Comparison of ENCODE assay signal across 28 cellular contexts in genomic region chr1:63819795-63820194, GRCh38.
"Had no signal": no experiment of that assay in that cellular context is flagged by ENCODE, and none has a peak within 500 bp of the region (broad histone marks: within the 10 kb centered on the region; RNA-seq: fewer than 3 reads in every experiment).

No MANE protein-coding gene starts in this region.

- H3K27ac Mint-ChIP-seq: stimulated activated effector memory CD8-positive, alpha-beta T cell treated with anti-CD3 and anti-CD28 coated beads, Interleukin-12 subunit alpha, Interleukin-12 subunit beta, amount 100 ng/mL, for 72 hours; stimulated activated memory B cell treated with anti-CD40 and anti-IgM and Interleukin-4, amounts not matched to agents 10 μg/mL and 1 μg/mL and 100 μg/mL, for 72 hours; stimulated activated naive B cell treated with anti-CD40 and anti-IgM and Interleukin-4, amounts not matched to agents 10 μg/mL and 1 μg/mL and 100 μg/mL, for 72 hours; stimulated activated naive CD8-positive, alpha-beta T cell treated with anti-CD3 and anti-CD28 coated beads, Interleukin-15, amount 100 ng/mL, for 72 hours; stimulated activated naive CD8-positive, alpha-beta T cell treated with anti-CD3 and anti-CD28 coated beads, Interleukin-15, Interleukin-2, amounts not matched to agents 100 ng/mL and 50 ng/mL, for 24 hours; type B pancreatic cell had no signal

- DNase-seq: stimulated activated CD4-positive, alpha-beta T cell treated with anti-CD3 and anti-CD28 coated beads, Interleukin-2, amount 100 ng/mL, for 48 hours; stimulated activated CD4-positive, alpha-beta T cell treated with anti-CD3 and anti-CD28 coated beads, Interleukin-4, amount 100 ng/mL, for 1 hour; stimulated activated CD4-positive, alpha-beta T cell treated with anti-CD3 and anti-CD28 coated beads, Interleukin-4, amount 100 ng/mL, for 24 hours; stimulated activated CD4-positive, alpha-beta T cell treated with anti-CD3 and anti-CD28 coated beads, Interleukin-4, amount 100 ng/mL, for 4 hours; stimulated activated CD8-positive, alpha-beta memory T cell treated with anti-CD3 and anti-CD28 coated beads, Interleukin-4, amount 100 ng/mL, for 48 hours; stimulated activated naive B cell treated with anti-CD40 and anti-IgM and Interleukin-4, amounts not matched to agents 10 μg/mL and 1 μg/mL and 100 μg/mL, for 72 hours; stimulated activated naive CD4-positive, alpha-beta T cell; stimulated activated naive CD4-positive, alpha-beta T cell treated with Interleukin-2 at 50 U/mL for 16 hours; stimulated activated naive CD8-positive, alpha-beta T cell treated with anti-CD3 and anti-CD28 coated beads, Interleukin-15, amount 100 ng/mL, for 72 hours; stimulated activated naive CD8-positive, alpha-beta T cell treated with anti-CD3 and anti-CD28 coated beads, Interleukin-15, Interleukin-2, amounts not matched to agents 100 U/mL and 50 U/mL, for 24 hours; stomach; substantia nigra; testis; thyroid gland; tibial artery; transverse colon; trophoblast cell; upper lobe of left lung; upper lobe of right lung; uterus had no signal

- H3K9me3 Mint-ChIP-seq: stimulated activated effector memory CD8-positive, alpha-beta T cell treated with anti-CD3 and anti-CD28 coated beads, Interleukin-12 subunit alpha, Interleukin-12 subunit beta, amount 100 ng/mL, for 72 hours; stimulated activated naive CD8-positive, alpha-beta T cell treated with anti-CD3 and anti-CD28 coated beads, Interleukin-15, amount 100 ng/mL, for 72 hours; type B pancreatic cell had no signal

- H3K36me3 Mint-ChIP-seq: stimulated activated effector memory CD8-positive, alpha-beta T cell treated with anti-CD3 and anti-CD28 coated beads, Interleukin-12 subunit alpha, Interleukin-12 subunit beta, amount 100 ng/mL, for 72 hours; stimulated activated memory B cell treated with anti-CD40 and anti-IgM and Interleukin-4, amounts not matched to agents 10 μg/mL and 1 μg/mL and 100 μg/mL, for 72 hours had no signal

- H3K36me3 ChIP-seq: stomach, suprapubic skin, thoracic aorta, thyroid gland, tibial artery, tibial nerve, transverse colon, upper lobe of left lung, upper lobe of right lung, uterus, vagina had no signal

- H3K4me1 ChIP-seq: testis, thyroid gland had no signal

- H3K4me1 Mint-ChIP-seq: stimulated activated effector memory CD8-positive, alpha-beta T cell treated with anti-CD3 and anti-CD28 coated beads, Interleukin-12 subunit alpha, Interleukin-12 subunit beta, amount 100 ng/mL, for 72 hours; stimulated activated memory B cell treated with anti-CD40 and anti-IgM and Interleukin-4, amounts not matched to agents 10 μg/mL and 1 μg/mL and 100 μg/mL, for 72 hours; stimulated activated naive CD8-positive, alpha-beta T cell treated with anti-CD3 and anti-CD28 coated beads, Interleukin-15, amount 100 ng/mL, for 72 hours had no signal

- H3K4me3 ChIP-seq: stomach, suprapubic skin, testis, thoracic aorta, thyroid gland, tibial artery, tibial nerve, transverse colon, upper lobe of left lung, upper lobe of right lung, uterus, vagina had no signal

- H3K27ac ChIP-seq: suprapubic skin, testis, thoracic aorta, thyroid gland, tibial artery, tibial nerve, transverse colon, upper lobe of left lung, upper lobe of right lung, uterus, vagina had no signal

- H3K4me3 Mint-ChIP-seq: stimulated activated effector memory CD8-positive, alpha-beta T cell treated with anti-CD3 and anti-CD28 coated beads, Interleukin-12 subunit alpha, Interleukin-12 subunit beta, amount 100 ng/mL, for 72 hours; stimulated activated memory B cell treated with anti-CD40 and anti-IgM and Interleukin-4, amounts not matched to agents 10 μg/mL and 1 μg/mL and 100 μg/mL, for 72 hours; stimulated activated naive B cell treated with anti-CD40 and anti-IgM and Interleukin-4, amounts not matched to agents 10 μg/mL and 1 μg/mL and 100 μg/mL, for 72 hours; stimulated activated naive CD8-positive, alpha-beta T cell treated with anti-CD3 and anti-CD28 coated beads, Interleukin-15, amount 100 ng/mL, for 72 hours; stimulated activated naive CD8-positive, alpha-beta T cell treated with anti-CD3 and anti-CD28 coated beads, Interleukin-15, Interleukin-2, amounts not matched to agents 100 ng/mL and 50 ng/mL, for 24 hours; type B pancreatic cell had no signal

- H3K9me3 ChIP-seq: stomach, suprapubic skin, testis, thoracic aorta, thyroid gland, tibial artery, transverse colon, upper lobe of left lung, upper lobe of right lung, uterus, vagina had no signal

- H3K27me3 Mint-ChIP-seq: stimulated activated memory B cell treated with anti-CD40 and anti-IgM and Interleukin-4, amounts not matched to agents 10 μg/mL and 1 μg/mL and 100 μg/mL, for 72 hours had no signal
